8 cellular contexts compared by ENCODE assay signal in the genomic region with DNA sequence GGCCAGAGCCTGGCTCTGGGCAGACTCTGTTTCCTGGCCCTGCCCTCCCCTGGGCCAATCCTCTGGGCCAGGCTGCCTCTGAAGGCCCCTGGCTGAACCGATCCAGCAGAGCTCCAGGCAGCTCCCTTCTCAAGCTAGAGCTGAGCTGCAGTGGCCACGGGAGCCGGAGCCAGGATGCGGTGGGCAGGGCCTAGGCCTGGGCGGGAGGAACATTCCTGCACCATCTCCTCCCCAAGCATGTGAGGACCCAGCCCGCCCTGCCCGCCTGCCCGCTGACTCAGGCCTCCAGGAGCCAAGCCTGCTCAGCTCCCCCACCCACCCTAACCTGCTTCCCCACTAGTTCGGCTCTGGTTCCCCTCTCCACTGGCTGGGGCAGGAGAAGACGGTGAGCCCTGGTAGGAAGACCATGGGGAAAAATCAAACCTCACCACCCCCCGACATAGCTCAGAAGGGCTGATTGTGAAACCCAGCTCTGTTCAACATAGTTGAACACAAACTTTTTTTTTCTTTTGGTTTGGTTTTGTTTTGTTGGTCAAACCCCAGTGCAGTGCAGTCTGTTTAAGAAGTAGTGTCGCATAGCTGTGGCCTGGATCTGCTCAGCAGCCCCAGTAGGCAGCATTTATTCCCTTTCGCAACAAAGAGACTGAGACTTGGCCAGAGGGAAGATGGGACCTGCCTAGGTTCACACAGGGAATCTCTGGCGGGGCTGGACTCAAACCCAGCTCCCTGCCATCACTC. TPM values are rescaled to one million over a fixed set of nuclear protein-coding genes. Genes with fewer than 3 reads are reported as not detected.
A peak's percentile ranks its signal among the peaks of the same experiment; 100 is the strongest.
DNase-seq lines count a peak whose midpoint lies in the region; ATAC-seq and TF ChIP-seq lines count a peak whose summit lies in the region.

No MANE protein-coding gene starts in this region.

- H3K9me3 Mint-ChIP-seq in dendritic cell treated with granulocyte-macrophage colony-stimulating factor and Interleukin-4, amounts not matched to agents 40 ng/mL and 50 ng/mL, for 4 days = no peaks in the 10 kb centered on the region
- no peaks in the 10 kb centered on the region for H3K9me3 Mint-ChIP-seq in stimulated activated naive CD8-positive, alpha-beta T cell treated with anti-CD3 and anti-CD28 coated beads, Interleukin-15, amount 100 ng/mL, for 72 hours
- no peaks in the 10 kb centered on the region for H3K9me3 Mint-ChIP-seq in activated CD4-positive, alpha-beta memory T cell treated with anti-CD3 and anti-CD28 coated beads for 36 hours

- H3K27me3 Mint-ChIP-seq in dendritic cell treated with granulocyte-macrophage colony-stimulating factor and Interleukin-4, amounts not matched to agents 40 ng/mL and 50 ng/mL, for 4 days = no peaks in the 10 kb centered on the region
- H3K27me3 Mint-ChIP-seq in stimulated activated naive CD8-positive, alpha-beta T cell treated with anti-CD3 and anti-CD28 coated beads, Interleukin-15, amount 100 ng/mL, for 72 hours = no peaks in the 10 kb centered on the region
- no peaks in the 10 kb centered on the region for H3K27me3 Mint-ChIP-seq in activated CD4-positive, alpha-beta memory T cell treated with anti-CD3 and anti-CD28 coated beads for 36 hours

- intact Hi-C loops in dendritic cell treated with granulocyte-macrophage colony-stimulating factor and Interleukin-4, amounts not matched to agents 40 ng/mL and 50 ng/mL, for 4 days (cut with micrococcal nuclease) = no loop called here
- intact Hi-C loops in tibial artery (cut with DNase I; ENCODE audit: low total_unique reads) = no loop called here
- intact Hi-C loops in activated CD4-positive, alpha-beta memory T cell treated with anti-CD3 and anti-CD28 coated beads for 36 hours (cut with micrococcal nuclease) = no loop called here

- H3K27ac Mint-ChIP-seq in dendritic cell treated with granulocyte-macrophage colony-stimulating factor and Interleukin-4, amounts not matched to agents 40 ng/mL and 50 ng/mL, for 4 days = peak overlapping the region; percentile 20
- peak overlapping the region in 1 of 2 donors; percentile 44 for H3K27ac Mint-ChIP-seq in stimulated activated naive CD8-positive, alpha-beta T cell treated with anti-CD3 and anti-CD28 coated beads, Interleukin-15, amount 100 ng/mL, for 72 hours
- no peak overlapping the region for H3K27ac Mint-ChIP-seq in activated CD4-positive, alpha-beta memory T cell treated with anti-CD3 and anti-CD28 coated beads for 36 hours

- peaks cover 50% of the 10 kb centered on the region for H3K36me3 Mint-ChIP-seq in dendritic cell treated with granulocyte-macrophage colony-stimulating factor and Interleukin-4, amounts not matched to agents 40 ng/mL and 50 ng/mL, for 4 days (ENCODE audit: low read depth)
- H3K36me3 Mint-ChIP-seq in activated CD4-positive, alpha-beta memory T cell treated with anti-CD3 and anti-CD28 coated beads for 36 hours = no peaks in the 10 kb centered on the region

- ATAC-seq in stimulated activated naive CD8-positive, alpha-beta T cell treated with anti-CD3 and anti-CD28 coated beads, Interleukin-15, amount 100 ng/mL, for 72 hours = no peak

- H3K4me1 Mint-ChIP-seq in dendritic cell treated with granulocyte-macrophage colony-stimulating factor and Interleukin-4, amounts not matched to agents 40 ng/mL and 50 ng/mL, for 4 days (ENCODE audit: low read depth) = peaks cover 26% of the 10 kb centered on the region
- H3K4me1 Mint-ChIP-seq in stimulated activated naive CD8-positive, alpha-beta T cell treated with anti-CD3 and anti-CD28 coated beads, Interleukin-15, amount 100 ng/mL, for 72 hours = no peaks in the 10 kb centered on the region
- no peaks in the 10 kb centered on the region for H3K4me1 Mint-ChIP-seq in activated CD4-positive, alpha-beta memory T cell treated with anti-CD3 and anti-CD28 coated beads for 36 hours (ENCODE audit: low read depth)

- TF ChIP-seq CTCF in liver (IDR thresholded peaks at IDR 0.05; ENCODE audit: low read depth, low read length, missing input control) = no peak
- no peak for TF ChIP-seq CTCF in tibial artery (IDR thresholded peaks at IDR 0.05)

- H3K4me1 ChIP-seq in HUES48 (ENCODE audit: control insufficient read depth, insufficient read depth, low read length) = peaks cover 3% of the 10 kb centered on the region; the same call in 1 of the 2 replicates
- H3K4me1 ChIP-seq in liver (ENCODE audit: control insufficient read depth in 4 of 4, insufficient read depth in 4 of 4, low read length in 3 of 4) = peaks cover 8 to 40% (median 30%) of the 10 kb centered on the region in 4 donors
- H3K4me1 ChIP-seq in tibial artery = peaks cover 0 to 70% (median 56%) of the 10 kb centered on the region in 4 donors

- H3K36me3 ChIP-seq in HUES48 (ENCODE audit: control insufficient read depth, insufficient read depth, low read length) (peaks cover 13% of the 10 kb centered on the region), liver (ENCODE audit: control insufficient read depth in 4 of 4, insufficient read depth in 3 of 4, low read depth in 1 of 4, low read length in 3 of 4) (peaks cover 0 to 22% (median 10%) of the 10 kb centered on the region in 4 donors), tibial artery (peaks cover 19 to 46% (median 28%) of the 10 kb centered on the region in 3 donors)

- DNase-seq in tibial artery (peak; percentile 93 to 97), NCI-H774 (lab: John Stamatoyannopoulos, UW) (no peak), DMS153 (lab: John Stamatoyannopoulos, UW) (no peak)
- no peak for DNase-seq in stimulated activated naive CD8-positive, alpha-beta T cell treated with anti-CD3 and anti-CD28 coated beads, Interleukin-15, amount 100 ng/mL, for 72 hours
- DNase-seq in activated CD4-positive, alpha-beta memory T cell treated with anti-CD3 and anti-CD28 coated beads for 36 hours = no peak

- H3K27ac ChIP-seq in HUES48 (ENCODE audit: low read depth, low read length) (peak overlapping the region; percentile 1), liver (ENCODE audit: low read depth in 1 of 2, low read length in 2 of 2) (peak overlapping the region; percentile 60 to 69), tibial artery (peak overlapping the region; percentile 89 to 92)

- H3K4me3 ChIP-seq in HUES48 (ENCODE audit: low read depth, low read length) = no peak overlapping the region
- H3K4me3 ChIP-seq in liver (ENCODE audit: low read depth in 1 of 3, low read length in 3 of 3) = no peak overlapping the region
- peak overlapping the region; percentile 16 to 27 for H3K4me3 ChIP-seq in tibial artery

- H3K9me3 ChIP-seq in HUES48 (ENCODE audit: control insufficient read depth, insufficient read depth, low read length) (no peaks in the 10 kb centered on the region), liver (ENCODE audit: control insufficient read depth in 4 of 4, low read length in 3 of 4) (no peaks in the 10 kb centered on the region), tibial artery (no peaks in the 10 kb centered on the region)

- no peak overlapping the region; the same call in 1 of the 2 replicates for H3K9ac ChIP-seq in HUES48 (ENCODE audit: low read depth, low read length)
- H3K9ac ChIP-seq in liver (ENCODE audit: low read depth in 1 of 2, low read length in 2 of 2) = peak overlapping the region in 1 of 2 donors; percentile 46

- H3K4me3 Mint-ChIP-seq in dendritic cell treated with granulocyte-macrophage colony-stimulating factor and Interleukin-4, amounts not matched to agents 40 ng/mL and 50 ng/mL, for 4 days = no peak overlapping the region
- H3K4me3 Mint-ChIP-seq in stimulated activated naive CD8-positive, alpha-beta T cell treated with anti-CD3 and anti-CD28 coated beads, Interleukin-15, amount 100 ng/mL, for 72 hours = no peak overlapping the region
- no peak overlapping the region for H3K4me3 Mint-ChIP-seq in activated CD4-positive, alpha-beta memory T cell treated with anti-CD3 and anti-CD28 coated beads for 36 hours

- TF ChIP-seq RAD21 in liver (IDR thresholded peaks at IDR 0.05) = peak in 1 of 2 donors; percentile 40

- CTCF ChIA-PET in activated CD4-positive, alpha-beta memory T cell treated with anti-CD3 and anti-CD28 coated beads for 36 hours (lab: Charles Lee) = no interaction called here

- H3K27me3 ChIP-seq in HUES48 (ENCODE audit: control insufficient read depth, insufficient read depth, low read length) (no peaks in the 10 kb centered on the region), liver (ENCODE audit: control insufficient read depth in 4 of 4, insufficient read depth in 4 of 4, low read length in 3 of 4) (no peaks in the 10 kb centered on the region), tibial artery (no peaks in the 10 kb centered on the region)

- WGBS in liver = 63% methylated on average over 14 of the region's 14 CpGs

- POLR2A ChIA-PET in activated CD4-positive, alpha-beta memory T cell treated with anti-CD3 and anti-CD28 coated beads for 36 hours (lab: Charles Lee) = no interaction called here

TF ChIP-seq in liver, 16 proteins besides CTCF, POLR2A, EP300 and RAD21 (continues in another document):
- no peak for TF ChIP-seq GABPA (IDR thresholded peaks at IDR 0.05 in 1 of 2, conservative IDR thresholded peaks at IDR 0.05 in 1 of 2)
- TF ChIP-seq TAF1 (conservative IDR thresholded peaks at IDR 0.05) = no peak
- TF ChIP-seq RXRA (IDR thresholded peaks at IDR 0.05) = peak in 1 of 2 donors; percentile 17
- TF ChIP-seq NR2F2 (IDR thresholded peaks at IDR 0.05) = no peak
- TF ChIP-seq FOXA2 (IDR thresholded peaks at IDR 0.05) = no peak
- no peak for TF ChIP-seq EGR1 (IDR thresholded peaks at IDR 0.05; ENCODE audit: low read depth in 2 of 2)
- no peak for TF ChIP-seq YY1 (IDR thresholded peaks at IDR 0.05)
- TF ChIP-seq SP1 (IDR thresholded peaks at IDR 0.05) = peak; percentile 16

RNA-seq across cellular contexts. Expression of gene SNX33, which starts 13.5 kb away (rescaled TPM):
- total RNA-seq in liver = 10 to 100 TPM in 1 of 2 donors, 1 to 10 TPM in 1; 7.1 to 10.8 TPM
- 10 to 100 TPM in 1 of 2 donors, 1 to 10 TPM in 1; 8.0 to 10.3 TPM for polyA plus RNA-seq in liver
- total RNA-seq in activated CD4-positive, alpha-beta memory T cell treated with anti-CD3 and anti-CD28 coated beads for 36 hours = 1 to 10 TPM; 3.0 to 3.2 TPM

RNA-seq across cellular contexts. Expression of gene IMP3, which starts 21.2 kb away (rescaled TPM):
- 10 to 100 TPM; 45.2 to 84.4 TPM for total RNA-seq in liver
- 10 to 100 TPM; 54.7 to 94.8 TPM for polyA plus RNA-seq in liver
- 10 to 100 TPM; 71.7 to 72.4 TPM for total RNA-seq in activated CD4-positive, alpha-beta memory T cell treated with anti-CD3 and anti-CD28 coated beads for 36 hours

RNA-seq across cellular contexts. Expression of gene SNUPN, which starts 35.7 kb away (rescaled TPM):
- total RNA-seq in liver = 10 to 100 TPM in 1 of 2 donors, 1 to 10 TPM in 1; 7.8 to 11.4 TPM
- 10 to 100 TPM; 12.8 to 13.2 TPM for polyA plus RNA-seq in liver
- total RNA-seq in activated CD4-positive, alpha-beta memory T cell treated with anti-CD3 and anti-CD28 coated beads for 36 hours = 10 to 100 TPM; 33.4 to 34.2 TPM

RNA-seq across cellular contexts. Expression of gene CSPG4, which starts 51.4 kb away (rescaled TPM):
- 1 to 10 TPM; 1.2 to 1.5 TPM for total RNA-seq in liver
- under 1 TPM; 0.07 to 0.36 TPM for polyA plus RNA-seq in liver
- total RNA-seq in activated CD4-positive, alpha-beta memory T cell treated with anti-CD3 and anti-CD28 coated beads for 36 hours = not detected

Comparison
In these comparisons a context has a peak if more than half of its experiments do, and no peak if none do; other contexts are left out.
1. H3K27ac ChIP-seq: peak in every context shown above with its lines; median percentile 90 in tibial artery; 64 in liver; 1 in HUES48.
2. H3K4me3 ChIP-seq: peak in tibial artery (2 of 2); none in HUES48 (single experiment) and liver (0 of 3).
3. DNase-seq: peak in tibial artery (2 of 2); none in stimulated activated naive CD8-positive, alpha-beta T cell treated with anti-CD3 and anti-CD28 coated beads, Interleukin-15, amount 100 ng/mL, for 72 hours (0 of 2), NCI-H774 (single experiment), activated CD4-positive, alpha-beta memory T cell treated with anti-CD3 and anti-CD28 coated beads for 36 hours (single experiment) and DMS153 (single experiment).